20 cellular contexts compared by ENCODE assay signal in the genomic region with DNA sequence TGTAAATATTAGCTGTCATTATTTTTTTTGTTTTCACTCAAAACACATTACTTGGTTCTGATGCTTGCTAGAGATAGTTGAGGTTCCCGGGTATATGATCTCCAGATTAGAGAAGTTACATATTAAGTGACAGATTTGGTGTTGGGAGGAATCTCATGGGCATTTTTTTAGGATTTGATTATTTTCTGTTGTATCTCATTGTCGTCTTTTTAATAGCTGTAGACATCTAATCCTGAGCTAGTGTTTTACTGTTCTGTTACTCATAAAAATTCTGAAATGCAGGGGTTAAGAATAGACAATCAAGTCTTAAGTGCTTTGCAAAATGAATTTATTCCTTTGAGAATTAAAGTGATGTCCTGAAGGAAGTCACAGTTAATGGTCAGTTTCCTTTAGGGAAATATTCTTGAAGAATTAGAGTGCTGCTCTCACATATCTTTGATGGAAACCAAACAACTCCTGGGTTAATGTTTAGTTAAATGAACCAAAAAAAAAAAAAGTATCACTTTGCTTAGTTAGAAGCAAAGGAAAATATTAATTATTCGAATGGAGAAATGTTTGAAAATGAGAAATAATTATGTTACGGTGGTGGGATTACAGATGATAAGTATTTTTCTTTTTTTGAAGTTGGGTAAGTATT.
DNase-seq lines count a peak whose midpoint lies in the region; ATAC-seq, FAIRE-seq and TF ChIP-seq lines count a peak whose summit lies in the region.
"Had no signal": no experiment of that assay in that cellular context is flagged by ENCODE, and none has a peak within 500 bp of the region (broad histone marks: within the 10 kb centered on the region; RNA-seq: fewer than 3 reads in every experiment).

No MANE protein-coding gene starts in this region.

- no peak overlapping the region for H2AFZ ChIP-seq in HepG2 (ENCODE audit: low read length)

- CTCF ChIA-PET in HepG2 (lab: Yijun Ruan, JAX; ENCODE audit: low intra/inter-chr PET ratio, low total read pairs) = no interaction called here

- POLR2A ChIA-PET in HepG2 (lab: Yijun Ruan, JAX) = no interaction called here

- BruUV-seq in HepG2 (replicated peaks; lab: Mats Ljungman, UMichigan) = no TSS peak

- H3K36me3 ChIP-seq in HepG2 (replicated peaks in 1 of 2; ENCODE audit: control insufficient read depth in 1 of 2, insufficient read depth in 2 of 2, low read length in 2 of 2) (no peaks in the 10 kb centered on the region; a peak in 1 of 5 replicates), uterus (no peaks in the 10 kb centered on the region), adrenal gland (replicated peaks in 1 of 2) (no peaks in the 10 kb centered on the region)

- peak overlapping the region; percentile 74 for H3K27ac Mint-ChIP-seq in activated T-cell treated with anti-CD3 and anti-CD28 coated beads, Interleukin-2, amount 50 U/mL, for 72 hours
- no peak overlapping the region for H3K27ac Mint-ChIP-seq in stimulated activated memory B cell treated with anti-CD40 and anti-IgM and Interleukin-4, amounts not matched to agents 10 μg/mL and 1 μg/mL and 100 μg/mL, for 72 hours

- no peak overlapping the region for H3K4me2 ChIP-seq in HepG2 (ENCODE audit: low read depth, low read length)
- H3K4me2 ChIP-seq: KMS-11 had no signal

- TF ChIP-seq POLR2A in HepG2 (IDR thresholded peaks at IDR 0.05; ENCODE audit: insufficient read depth in 1 of 2, low read depth in 2 of 2, low read length in 2 of 2) (no peak), uterus (IDR thresholded peaks at IDR 0.05) (no peak), adrenal gland (IDR thresholded peaks at IDR 0.05) (no peak)

- no peak overlapping the region for H3K9ac ChIP-seq in HepG2 (ENCODE audit: insufficient read depth, low read depth, low read length)
- H3K9ac ChIP-seq: KMS-11 had no signal

- in situ Hi-C loops in HepG2 (cut with HindIII; ENCODE audit: extremely low pct_ligation_motif_present, low pct_unique_long_range_greater_than_20kb) = no loop called here

- H4K20me1 ChIP-seq in HepG2 (ENCODE audit: insufficient read depth, low read length) = no peaks in the 10 kb centered on the region

- H3K27me3 ChIP-seq in HepG2 (ENCODE audit: control insufficient read depth in 1 of 2, insufficient read depth in 2 of 2, low read length in 2 of 2) = no peaks in the 10 kb centered on the region
- H3K27me3 ChIP-seq in uterus = no peaks in the 10 kb centered on the region
- no peaks in the 10 kb centered on the region for H3K27me3 ChIP-seq in adrenal gland

- H3K79me2 ChIP-seq in HepG2 (ENCODE audit: insufficient read depth, low read length) = no peaks in the 10 kb centered on the region

- H3K9me3 Mint-ChIP-seq in activated T-cell treated with anti-CD3 and anti-CD28 coated beads, Interleukin-2, amount 50 U/mL, for 72 hours = peaks cover 6 to 9% of the 10 kb centered on the region in 2 donors
- H3K9me3 Mint-ChIP-seq in activated T-cell treated with anti-CD3 and anti-CD28 coated beads, Interleukin-2, amount 50 U/mL, for 4 hours = no peaks in the 10 kb centered on the region
- H3K9me3 Mint-ChIP-seq in stimulated activated memory B cell treated with anti-CD40 and anti-IgM and Interleukin-4, amounts not matched to agents 10 μg/mL and 1 μg/mL and 100 μg/mL, for 72 hours = peaks cover 6% of the 10 kb centered on the region

- H3K4me3 Mint-ChIP-seq in activated T-cell treated with anti-CD3 and anti-CD28 coated beads, Interleukin-2, amount 50 U/mL, for 72 hours = no peak overlapping the region
- no peak overlapping the region for H3K4me3 Mint-ChIP-seq in activated T-cell treated with anti-CD3 and anti-CD28 coated beads, Interleukin-2, amount 50 U/mL, for 4 hours
- H3K4me3 Mint-ChIP-seq in stimulated activated memory B cell treated with anti-CD40 and anti-IgM and Interleukin-4, amounts not matched to agents 10 μg/mL and 1 μg/mL and 100 μg/mL, for 72 hours = no peak overlapping the region

- ATAC-seq in activated T-cell treated with anti-CD3 and anti-CD28 coated beads, Interleukin-2, amount 50 U/mL, for 72 hours (replicated peaks in 1 of 2) = no peak
- no peak for ATAC-seq in activated T-cell treated with anti-CD3 and anti-CD28 coated beads, Interleukin-2, amount 50 U/mL, for 4 hours
- ATAC-seq in HepG2 (no peak), HG03520 (IDR thresholded peaks at IDR 0.05; ENCODE audit: unreplicated experiment) (no peak)
- no peak for ATAC-seq in stimulated activated memory B cell treated with anti-CD40 and anti-IgM and Interleukin-4, amounts not matched to agents 10 μg/mL and 1 μg/mL and 100 μg/mL, for 72 hours

- H3K27me3 Mint-ChIP-seq in activated T-cell treated with anti-CD3 and anti-CD28 coated beads, Interleukin-2, amount 50 U/mL, for 72 hours (ENCODE audit: low read depth) = no peaks in the 10 kb centered on the region
- no peaks in the 10 kb centered on the region for H3K27me3 Mint-ChIP-seq in activated T-cell treated with anti-CD3 and anti-CD28 coated beads, Interleukin-2, amount 50 U/mL, for 4 hours (ENCODE audit: low read depth)
- H3K27me3 Mint-ChIP-seq in stimulated activated memory B cell treated with anti-CD40 and anti-IgM and Interleukin-4, amounts not matched to agents 10 μg/mL and 1 μg/mL and 100 μg/mL, for 72 hours = no peaks in the 10 kb centered on the region

- no peak for TF ChIP-seq RAD21 in HepG2 (CRISPR knock-in tag; IDR thresholded peaks at IDR 0.05)

- peaks cover 17% of the 10 kb centered on the region for H3K4me1 Mint-ChIP-seq in activated T-cell treated with anti-CD3 and anti-CD28 coated beads, Interleukin-2, amount 50 U/mL, for 72 hours (ENCODE audit: low read depth)
- H3K4me1 Mint-ChIP-seq in activated T-cell treated with anti-CD3 and anti-CD28 coated beads, Interleukin-2, amount 50 U/mL, for 4 hours (ENCODE audit: low read depth) = peaks cover 41% of the 10 kb centered on the region
- H3K4me1 Mint-ChIP-seq in stimulated activated memory B cell treated with anti-CD40 and anti-IgM and Interleukin-4, amounts not matched to agents 10 μg/mL and 1 μg/mL and 100 μg/mL, for 72 hours = no peaks in the 10 kb centered on the region

- peak overlapping the region; percentile 68; the same call in 1 of the 2 replicates for H3K27ac ChIP-seq in VCaP
- H3K27ac ChIP-seq in HepG2 (ENCODE audit: extremely low read length, insufficient read depth, low read length) = no peak overlapping the region
- H3K27ac ChIP-seq in uterus = peak overlapping the region; percentile 4 to 84
- H3K27ac ChIP-seq in adrenal gland = no peak overlapping the region
- H3K27ac ChIP-seq: KMS-11 had no signal

- H3K36me3 Mint-ChIP-seq in activated T-cell treated with anti-CD3 and anti-CD28 coated beads, Interleukin-2, amount 50 U/mL, for 72 hours (ENCODE audit: insufficient read depth in 2 of 2) = peaks cover 12 to 30% of the 10 kb centered on the region in 2 donors
- peaks cover 30% of the 10 kb centered on the region for H3K36me3 Mint-ChIP-seq in activated T-cell treated with anti-CD3 and anti-CD28 coated beads, Interleukin-2, amount 50 U/mL, for 4 hours (ENCODE audit: insufficient read depth)
- H3K36me3 Mint-ChIP-seq in stimulated activated memory B cell treated with anti-CD40 and anti-IgM and Interleukin-4, amounts not matched to agents 10 μg/mL and 1 μg/mL and 100 μg/mL, for 72 hours = no peaks in the 10 kb centered on the region

- H3K4me3 ChIP-seq in HepG2 (replicated peaks in 1 of 3; ENCODE audit: insufficient read depth in 1 of 3, low read depth in 2 of 3, low read length in 3 of 3) (no peak overlapping the region), uterus (no peak overlapping the region), adrenal gland (no peak overlapping the region)

- FAIRE-seq in HepG2 (lab: Jason Lieb, UNC) = no peak
- FAIRE-seq: D721Med, G401.6, GM18507 had no signal

- peaks cover 39% of the 10 kb centered on the region for H3K4me1 ChIP-seq in HepG2 (ENCODE audit: insufficient read depth, low read length)
- H3K4me1 ChIP-seq in uterus = no peaks in the 10 kb centered on the region
- peaks cover 0 to 26% of the 10 kb centered on the region in 2 donors for H3K4me1 ChIP-seq in adrenal gland (replicated peaks in 1 of 2)

- DNase-seq in activated T-cell treated with anti-CD3 and anti-CD28 coated beads, Interleukin-2, amount 50 U/mL, for 72 hours = no peak
- no peak for DNase-seq in activated T-cell treated with anti-CD3 and anti-CD28 coated beads, Interleukin-2, amount 50 U/mL, for 4 hours
- DNase-seq in HepG2 (ENCODE audit: low spot score) (no peak), uterus (no peak), adrenal gland (no peak)
- DNase-seq: DND-41, GOT3, NCI-H1436, NCI-H2029, NCI-H2171, NCI-H446, NCI-H69, SHP77 treated with DMSO at 0.1 percent for 48 hours had no signal

- H3K9me3 ChIP-seq in HepG2 (ENCODE audit: low read length) (no peaks in the 10 kb centered on the region), uterus (no peaks in the 10 kb centered on the region), adrenal gland (replicated peaks in 1 of 3) (no peaks in the 10 kb centered on the region)

- WGBS in HepG2 (ENCODE audit: low lambda C conversion rate) = 73% methylated on average over 4 of the region's 4 CpGs
- 86 to 89% (median 89%) methylated on average over 4 of the region's 4 CpGs for WGBS in adrenal gland, 4 donors

- TF ChIP-seq EP300 in HepG2 (IDR thresholded peaks at IDR 0.05; ENCODE audit: low read depth in 2 of 2, low read length in 2 of 2) = no peak
- TF ChIP-seq EP300 in HepG2 (CRISPR knock-in tag; IDR thresholded peaks at IDR 0.05; ENCODE audit: borderline replicate concordance) = no peak

- intact Hi-C loops in HepG2 (cut with micrococcal nuclease; ENCODE audit: unreplicated experiment) = no loop called here
- intact Hi-C loops in uterus (cut with DNase I; ENCODE audit: low total_unique reads) = no loop called here
- intact Hi-C loops in adrenal gland (cut with DNase I) = no loop called here

- TF ChIP-seq CTCF in VCaP (conservative IDR thresholded peaks at IDR 0.05) = no peak
- no peak for TF ChIP-seq CTCF in HepG2 (CRISPR knock-in tag; IDR thresholded peaks at IDR 0.05)
- no peak for TF ChIP-seq CTCF in uterus (IDR thresholded peaks at IDR 0.05)
- TF ChIP-seq CTCF in adrenal gland (IDR thresholded peaks at IDR 0.05) = no peak

TF ChIP-seq in HepG2, 621 proteins besides CTCF, POLR2A, EP300 and RAD21:
- TF ChIP-seq CREB1 (IDR thresholded peaks at IDR 0.05) (no peak), CREB1 (CRISPR knock-in tag; IDR thresholded peaks at IDR 0.05) (0 out of 2 replicates have a peak, but pooled peaks have one; percentile 26), POGZ (CRISPR knock-in tag; IDR thresholded peaks at IDR 0.05) (0 out of 2 replicates have a peak, but pooled peaks have one; percentile 6), AHR (CRISPR knock-in tag; IDR thresholded peaks at IDR 0.05) (no peak)

Comparison
In these comparisons a context has a peak if more than half of its experiments do, and no peak if none do; other contexts are left out.
1. H3K27ac ChIP-seq: peak in VCaP (single experiment) and uterus (2 of 2); none in HepG2 (single experiment) and adrenal gland (0 of 5).